7 cellular contexts compared by ENCODE assay signal in genomic region chr10:14588938-14589294, GRCh38.
DNase-seq lines count a peak whose midpoint lies in the region; ATAC-seq and TF ChIP-seq lines count a peak whose summit lies in the region.
"Not testable (repeated sequence)": the region's sequence is repeated elsewhere in the genome, so short reads cannot be mapped to it uniquely, and the experiment has no call there.

No MANE protein-coding gene starts in this region.

- peak overlapping the region; percentile 44 for H3K4me2 ChIP-seq in OCI-LY7 (ENCODE audit: low read length)

- not testable (repeated sequence) for H3K36me3 ChIP-seq in CD8-positive, alpha-beta T cell (ENCODE audit: insufficient read depth, low read length); effector memory CD4-positive, alpha-beta T cell (ENCODE audit: control insufficient read depth, insufficient read depth, low read length)
- peaks cover 99% of the 10 kb centered on the region for H3K36me3 ChIP-seq in OCI-LY7 (ENCODE audit: insufficient read depth, low read length)
- H3K36me3 ChIP-seq in mesodermal cell (ENCODE audit: control insufficient read depth, insufficient read depth, low read length): peaks cover 26% of the 10 kb centered on the region

- intact Hi-C loops in CD8-positive, alpha-beta T cell (cut with DNase I, micrococcal nuclease): loop anchor here (1.0 to 10.0 kb wide), 5 partner anchors 10 to 804 kb away; partner anchors contain the start of genes DCLRE1C (in 1 of the 2), MEIG1 (in 1 of the 2) and NMT2 (in 1 of the 2)
- intact Hi-C loops in OCI-LY7 (cut with micrococcal nuclease; ENCODE audit: unreplicated experiment): not testable (repeated sequence)
- intact Hi-C loops in activated CD4-positive, alpha-beta memory T cell treated with anti-CD3 and anti-CD28 coated beads for 36 hours (cut with micrococcal nuclease): loop anchor here (1.0 to 10.0 kb wide), 8 partner anchors 16 to 576 kb away; partner anchors contain the start of genes NMT2 and SUV39H2

- not testable (repeated sequence) for ATAC-seq in CD8-positive, alpha-beta T cell; activated naive CD4-positive, alpha-beta T cell treated with anti-CD3 and anti-CD28 coated beads, Interleukin-2, amount 50 U/mL, for 72 hours; stimulated activated memory B cell treated with anti-CD40 and anti-IgM and Interleukin-4, amounts not matched to agents 10 μg/mL and 1 μg/mL and 100 μg/mL, for 72 hours

- POLR2A ChIA-PET in CD8-positive, alpha-beta T cell (lab: Charles Lee): interaction anchor here (0.6 to 3.1 kb wide), 7 partner anchors 12 to 248 kb away, joined by 3 to 12 read pairs (median 5); no protein-coding TSS in a partner anchor
- POLR2A ChIA-PET in OCI-LY7 (lab: Charles Lee): interaction anchor here (0.6 to 2.1 kb wide), 11 partner anchors 9 to 249 kb away, joined by 3 to 10 read pairs (median 4); partner anchors contain the start of genes CDNF, HSPA14 and MSANTD7
- POLR2A ChIA-PET in activated CD4-positive, alpha-beta memory T cell treated with anti-CD3 and anti-CD28 coated beads for 36 hours (lab: Charles Lee): interaction anchor here (0.6 to 2.0 kb wide), 10 partner anchors 9 to 747 kb away, joined by 3 to 14 read pairs (median 5); partner anchors contain the start of genes CDNF, HSPA14 and MSANTD7

- CTCF ChIA-PET in CD8-positive, alpha-beta T cell (lab: Charles Lee): interaction anchor here (0.7 to 1.5 kb wide), 7 partner anchors 10 to 231 kb away, joined by 3 to 6 read pairs (median 4); no protein-coding TSS in a partner anchor
- CTCF ChIA-PET in OCI-LY7 (lab: Charles Lee; ENCODE audit: unreplicated experiment): not testable (repeated sequence)
- CTCF ChIA-PET in activated CD4-positive, alpha-beta memory T cell treated with anti-CD3 and anti-CD28 coated beads for 36 hours (lab: Charles Lee): interaction anchor here (0.7 to 2.1 kb wide), 12 partner anchors 9 to 249 kb away, joined by 3 to 10 read pairs (median 4); partner anchors contain the start of genes CDNF, HSPA14 and MSANTD7

- not testable (repeated sequence) for H3K27me3 Mint-ChIP-seq in CD8-positive, alpha-beta T cell (ENCODE audit: low read depth); activated CD4-positive, alpha-beta memory T cell treated with anti-CD3 and anti-CD28 coated beads for 36 hours; stimulated activated memory B cell treated with anti-CD40 and anti-IgM and Interleukin-4, amounts not matched to agents 10 μg/mL and 1 μg/mL and 100 μg/mL, for 72 hours

- not testable (repeated sequence) for H3K4me3 ChIP-seq in CD8-positive, alpha-beta T cell (ENCODE audit: low read depth, low read length); OCI-LY7 (ENCODE audit: low read depth, low read length, poor library complexity, severe bottlenecking); effector memory CD4-positive, alpha-beta T cell (ENCODE audit: insufficient read depth, low read depth, low read length, poor library complexity, severe bottlenecking); mesodermal cell (ENCODE audit: extremely low read depth, insufficient read depth, low read length, poor library complexity, severe bottlenecking)

- peak overlapping the region; percentile 71 for H3K27ac ChIP-seq in CD8-positive, alpha-beta T cell (ENCODE audit: low read depth, low read length)
- H3K27ac ChIP-seq in OCI-LY7 (ENCODE audit: low read depth, low read length, poor library complexity, severe bottlenecking) (peak overlapping the region; percentile 25), mesodermal cell (ENCODE audit: low read depth, low read length, severe bottlenecking) (peak overlapping the region; percentile 57)
- peak overlapping the region; percentile 87 for H3K27ac ChIP-seq in effector memory CD4-positive, alpha-beta T cell (ENCODE audit: insufficient read depth, low read length, poor library complexity, severe bottlenecking)

- H4K20me1 ChIP-seq in OCI-LY7 (ENCODE audit: insufficient read depth, low read length): peaks cover 12% of the 10 kb centered on the region; the same call in 1 of the 2 replicates

- H3K79me2 ChIP-seq in OCI-LY7 (ENCODE audit: insufficient read depth, low read depth, low read length): peaks cover 100% of the 10 kb centered on the region

- not testable (repeated sequence) for H3K9me2 ChIP-seq in OCI-LY7 (ENCODE audit: insufficient read depth, low read length)

- H3K27me3 ChIP-seq in CD8-positive, alpha-beta T cell (ENCODE audit: insufficient read depth, low read length); effector memory CD4-positive, alpha-beta T cell (replicated peaks; ENCODE audit: control insufficient read depth, insufficient read depth, low read length, poor library complexity, severe bottlenecking): not testable (repeated sequence)

- 92 to 94% methylated on average over 2 to 5 of the region's 6 CpGs for WGBS in mesodermal cell (ENCODE audit: insufficient coverage in 2 of 2), 2 experiments

- H2AFZ ChIP-seq in OCI-LY7 (ENCODE audit: low read length): not testable (repeated sequence)

- H3K36me3 Mint-ChIP-seq in CD8-positive, alpha-beta T cell: peaks cover 27% of the 10 kb centered on the region
- peaks cover 28% of the 10 kb centered on the region for H3K36me3 Mint-ChIP-seq in activated CD4-positive, alpha-beta memory T cell treated with anti-CD3 and anti-CD28 coated beads for 36 hours
- peaks cover 0 to 58% of the 10 kb centered on the region in 2 donors for H3K36me3 Mint-ChIP-seq in activated naive CD4-positive, alpha-beta T cell treated with anti-CD3 and anti-CD28 coated beads, Interleukin-2, amount 50 U/mL, for 72 hours
- peaks cover 11% of the 10 kb centered on the region for H3K36me3 Mint-ChIP-seq in stimulated activated memory B cell treated with anti-CD40 and anti-IgM and Interleukin-4, amounts not matched to agents 10 μg/mL and 1 μg/mL and 100 μg/mL, for 72 hours

- H3K27ac Mint-ChIP-seq in CD8-positive, alpha-beta T cell: peak overlapping the region; percentile 97
- H3K27ac Mint-ChIP-seq in activated CD4-positive, alpha-beta memory T cell treated with anti-CD3 and anti-CD28 coated beads for 36 hours: peak overlapping the region; percentile 98
- H3K27ac Mint-ChIP-seq in activated naive CD4-positive, alpha-beta T cell treated with anti-CD3 and anti-CD28 coated beads, Interleukin-2, amount 50 U/mL, for 72 hours: peak overlapping the region; percentile 95 to 99
- H3K27ac Mint-ChIP-seq in stimulated activated memory B cell treated with anti-CD40 and anti-IgM and Interleukin-4, amounts not matched to agents 10 μg/mL and 1 μg/mL and 100 μg/mL, for 72 hours: peak overlapping the region; percentile 86

- H3K4me1 ChIP-seq in CD8-positive, alpha-beta T cell (ENCODE audit: insufficient read depth, low read length): peaks cover 83% of the 10 kb centered on the region
- H3K4me1 ChIP-seq in OCI-LY7 (ENCODE audit: insufficient read depth, low read length, poor library complexity, severe bottlenecking) (peaks cover 82% of the 10 kb centered on the region), mesodermal cell (ENCODE audit: control insufficient read depth, insufficient read depth, low read length, poor library complexity, severe bottlenecking) (peaks cover 34% of the 10 kb centered on the region)
- peaks cover 60% of the 10 kb centered on the region for H3K4me1 ChIP-seq in effector memory CD4-positive, alpha-beta T cell (ENCODE audit: control insufficient read depth, insufficient read depth, low read length, poor library complexity, severe bottlenecking)

- H3K9me3 Mint-ChIP-seq in CD8-positive, alpha-beta T cell; activated CD4-positive, alpha-beta memory T cell treated with anti-CD3 and anti-CD28 coated beads for 36 hours; activated naive CD4-positive, alpha-beta T cell treated with anti-CD3 and anti-CD28 coated beads, Interleukin-2, amount 50 U/mL, for 72 hours; stimulated activated memory B cell treated with anti-CD40 and anti-IgM and Interleukin-4, amounts not matched to agents 10 μg/mL and 1 μg/mL and 100 μg/mL, for 72 hours: not testable (repeated sequence)

- peaks cover 90% of the 10 kb centered on the region for H3K4me1 Mint-ChIP-seq in CD8-positive, alpha-beta T cell (ENCODE audit: low read depth)
- peaks cover 88% of the 10 kb centered on the region for H3K4me1 Mint-ChIP-seq in activated CD4-positive, alpha-beta memory T cell treated with anti-CD3 and anti-CD28 coated beads for 36 hours (ENCODE audit: low read depth)
- peaks cover 83% of the 10 kb centered on the region for H3K4me1 Mint-ChIP-seq in stimulated activated memory B cell treated with anti-CD40 and anti-IgM and Interleukin-4, amounts not matched to agents 10 μg/mL and 1 μg/mL and 100 μg/mL, for 72 hours

- not testable (repeated sequence) for DNase-seq in CD8-positive, alpha-beta T cell; OCI-LY7 (ENCODE audit: low spot score); activated CD4-positive, alpha-beta memory T cell treated with anti-CD3 and anti-CD28 coated beads for 36 hours; activated naive CD4-positive, alpha-beta T cell treated with anti-CD3 and anti-CD28 coated beads, Interleukin-2, amount 50 U/mL, for 72 hours (ENCODE audit: low spot score in 2 of 2); effector memory CD4-positive, alpha-beta T cell

- H3K4me3 Mint-ChIP-seq in CD8-positive, alpha-beta T cell: peak overlapping the region; percentile 78
- H3K4me3 Mint-ChIP-seq in activated CD4-positive, alpha-beta memory T cell treated with anti-CD3 and anti-CD28 coated beads for 36 hours: peak overlapping the region; percentile 52
- peak overlapping the region; percentile 58 for H3K4me3 Mint-ChIP-seq in stimulated activated memory B cell treated with anti-CD40 and anti-IgM and Interleukin-4, amounts not matched to agents 10 μg/mL and 1 μg/mL and 100 μg/mL, for 72 hours

- not testable (repeated sequence) for BruUV-seq in OCI-LY7 (replicated peaks; lab: Mats Ljungman, UMichigan)

- not testable (repeated sequence) for H3K9me3 ChIP-seq in CD8-positive, alpha-beta T cell (ENCODE audit: low read length); OCI-LY7 (ENCODE audit: low read length); effector memory CD4-positive, alpha-beta T cell (ENCODE audit: control insufficient read depth, low read length); mesodermal cell (ENCODE audit: control insufficient read depth, low read length)

- TF ChIP-seq CTCF in CD8-positive, alpha-beta T cell (IDR thresholded peaks at IDR 0.05); OCI-LY7 (conservative IDR thresholded peaks at IDR 0.05; ENCODE audit: low read length): not testable (repeated sequence)

Comparison
In these comparisons a context has a peak if more than half of its experiments do, and no peak if none do; other contexts are left out.
1. H3K27ac ChIP-seq: peak in every context shown above with its lines; median percentile 87 in effector memory CD4-positive, alpha-beta T cell; 71 in CD8-positive, alpha-beta T cell; 57 in mesodermal cell; 25 in OCI-LY7.